21 cellular contexts compared by ENCODE assay signal in the genomic region with DNA sequence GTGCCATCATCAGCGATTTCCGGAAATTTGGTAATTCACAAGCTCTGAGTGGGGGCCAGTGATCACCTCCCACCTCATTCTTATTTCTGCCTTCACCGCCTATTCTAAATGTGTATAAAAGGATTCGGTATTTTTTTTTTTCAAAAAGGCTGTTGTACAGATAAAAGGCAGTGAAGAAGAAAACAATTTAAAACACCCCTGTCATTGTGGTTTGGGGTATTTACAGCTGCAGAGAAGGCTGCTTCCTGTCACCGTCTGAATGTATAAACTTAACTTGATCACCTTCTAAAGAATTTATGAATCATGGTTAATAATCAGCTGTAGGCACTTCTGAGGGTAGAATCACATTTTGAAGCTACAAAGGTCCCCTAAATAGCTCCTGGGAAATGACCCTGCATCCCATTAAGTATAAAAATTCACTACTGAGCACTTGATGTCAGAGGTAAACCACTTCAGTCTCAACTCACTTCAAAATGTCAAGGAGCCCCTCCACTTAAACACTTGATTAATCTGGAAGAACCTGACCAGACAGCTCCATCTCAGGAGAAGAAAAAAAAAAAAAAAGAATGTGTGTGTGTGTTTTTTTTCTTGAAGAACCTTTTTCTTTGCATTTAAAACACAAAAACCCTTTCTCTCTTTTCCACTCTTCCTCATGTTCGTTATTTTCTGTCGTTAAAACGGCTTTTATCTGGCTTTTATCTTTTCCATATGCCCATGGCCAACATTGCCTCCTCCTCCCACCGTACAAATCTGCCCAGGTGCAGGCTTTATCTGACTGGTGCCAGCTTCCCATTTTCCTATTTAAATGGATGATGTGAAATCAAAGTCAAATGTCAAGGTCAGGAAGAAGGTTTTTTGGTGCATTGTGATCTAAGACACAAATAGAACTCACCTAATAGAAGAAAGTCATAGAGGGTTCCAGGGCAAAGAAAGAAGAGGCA.
DNase-seq lines count a peak whose midpoint lies in the region; ATAC-seq and TF ChIP-seq lines count a peak whose summit lies in the region.
"Had no signal": no experiment of that assay in that cellular context is flagged by ENCODE, and none has a peak within 500 bp of the region (broad histone marks: within the 10 kb centered on the region; RNA-seq: fewer than 3 reads in every experiment).

No MANE protein-coding gene starts in this region.

- no peak overlapping the region for H3K27ac ChIP-seq in CD4-positive, alpha-beta T cell (ENCODE audit: low read depth, low read length)
- no peak overlapping the region for H3K27ac ChIP-seq in prostate gland
- H3K27ac ChIP-seq: hepatocyte, right atrium auricular region, RWPE1 had no signal

- peaks cover under 1% of the 10 kb centered on the region for H3K9me3 Mint-ChIP-seq in CD4-positive, alpha-beta T cell
- H3K9me3 Mint-ChIP-seq in natural killer cell = no peaks in the 10 kb centered on the region

- peak overlapping the region; percentile 53 for H3K9ac ChIP-seq in Loucy (ENCODE audit: low read depth, low read length, poor library complexity, severe bottlenecking)

- no peaks in the 10 kb centered on the region for H3K36me3 Mint-ChIP-seq in CD4-positive, alpha-beta T cell (ENCODE audit: low read depth)
- H3K36me3 Mint-ChIP-seq in natural killer cell = no peaks in the 10 kb centered on the region
- H3K36me3 Mint-ChIP-seq: CD4-positive, CD25-positive, alpha-beta regulatory T cell had no signal

- H3K4me1 ChIP-seq in Loucy (ENCODE audit: insufficient read depth, low read length, poor library complexity, severe bottlenecking) (peaks cover 80% of the 10 kb centered on the region), prostate gland (replicated peaks) (no peaks in the 10 kb centered on the region)
- H3K4me1 ChIP-seq: right atrium auricular region had no signal

- H3K27me3 ChIP-seq in CD4-positive, alpha-beta T cell (ENCODE audit: control insufficient read depth, insufficient read depth, low read length) = no peaks in the 10 kb centered on the region
- H3K27me3 ChIP-seq in Loucy (ENCODE audit: insufficient read depth, low read length, poor library complexity, severe bottlenecking) (no peaks in the 10 kb centered on the region), prostate gland (replicated peaks; ENCODE audit: insufficient read depth) (no peaks in the 10 kb centered on the region), H7 (ENCODE audit: control insufficient read depth, insufficient read depth, low read length) (no peaks in the 10 kb centered on the region)
- H3K27me3 ChIP-seq: hepatocyte, right atrium auricular region had no signal

- H3F3A ChIP-seq in Loucy (ENCODE audit: low read depth) = peaks cover 7% of the 10 kb centered on the region; the same call in 1 of the 2 replicates

- H4K20me1 ChIP-seq in Loucy (ENCODE audit: insufficient read depth, low read length, poor library complexity, severe bottlenecking) = no peaks in the 10 kb centered on the region

- H3K27me3 Mint-ChIP-seq in CD4-positive, alpha-beta T cell = no peaks in the 10 kb centered on the region
- peaks cover 3% of the 10 kb centered on the region in 2 donors for H3K27me3 Mint-ChIP-seq in natural killer cell (ENCODE audit: low read depth in 2 of 2)
- H3K27me3 Mint-ChIP-seq: activated CD4-positive, alpha-beta memory T cell treated with anti-CD3 and anti-CD28 coated beads, Interleukin-2, amount 10 ng/mL, durations not matched to agents 7 days and 5 days; CD4-positive, CD25-positive, alpha-beta regulatory T cell had no signal

- CTCF ChIA-PET in CD4-positive, alpha-beta T cell (lab: Charles Lee) = no interaction called here

- H3K4me3 Mint-ChIP-seq in CD4-positive, alpha-beta T cell = no peak overlapping the region
- H3K4me3 Mint-ChIP-seq in natural killer cell = peak overlapping the region; percentile 79
- H3K4me3 Mint-ChIP-seq: activated CD4-positive, alpha-beta memory T cell treated with anti-CD3 and anti-CD28 coated beads, Interleukin-2, amount 10 ng/mL, durations not matched to agents 7 days and 5 days; CD4-positive, CD25-positive, alpha-beta regulatory T cell had no signal

- 39% methylated on average over 9 of the region's 9 CpGs for WGBS in prostate gland

- intact Hi-C loops in CD4-positive, alpha-beta T cell (cut with DNase I, micrococcal nuclease) = no loop called here
- intact Hi-C loops in natural killer cell (cut with micrococcal nuclease) (no loop called here), prostate gland (cut with DNase I) (no loop called here)

- TF ChIP-seq CTCF in CD4-positive, alpha-beta T cell (IDR thresholded peaks at IDR 0.05) = no peak
- TF ChIP-seq CTCF in Loucy (conservative IDR thresholded peaks at IDR 0.05; ENCODE audit: low read length) (no peak), natural killer cell (IDR thresholded peaks at IDR 0.05) (no peak), prostate gland (IDR thresholded peaks at IDR 0.05) (no peak)

- no peaks in the 10 kb centered on the region for H3K79me2 ChIP-seq in Loucy (ENCODE audit: insufficient read depth, low read length)
- H3K79me2 ChIP-seq: hepatocyte had no signal

- no peaks in the 10 kb centered on the region for H3K9me2 ChIP-seq in Loucy (replicated peaks; ENCODE audit: low read depth, low read length)

- H2AFZ ChIP-seq in Loucy (ENCODE audit: low read length) = no peak overlapping the region
- H2AFZ ChIP-seq: hepatocyte had no signal

- peak overlapping the region; percentile 72 for H3K4me2 ChIP-seq in Loucy (ENCODE audit: low read depth, low read length, poor library complexity, severe bottlenecking)
- H3K4me2 ChIP-seq: hepatocyte had no signal

- no peaks in the 10 kb centered on the region for H3K9me3 ChIP-seq in CD4-positive, alpha-beta T cell (ENCODE audit: control insufficient read depth, low read length)
- H3K9me3 ChIP-seq in Loucy (ENCODE audit: insufficient read depth, low read depth, low read length) (no peaks in the 10 kb centered on the region), prostate gland (no peaks in the 10 kb centered on the region)
- H3K9me3 ChIP-seq: right atrium auricular region had no signal

- peak; percentile 26 for ATAC-seq in CD4-positive, alpha-beta T cell (ENCODE audit: poor library complexity)
- ATAC-seq in natural killer cell = peak; percentile 68 to 87 (median 84)
- ATAC-seq in GM21515 (IDR thresholded peaks at IDR 0.05; ENCODE audit: unreplicated experiment) = no peak
- ATAC-seq: SK-N-SH treated with all-trans-retinoic acid at 6 μM for 48 hours had no signal

- H3K4me3 ChIP-seq in Loucy (ENCODE audit: low read length, poor library complexity, severe bottlenecking) (peak overlapping the region; percentile 65), prostate gland (no peak overlapping the region), H7 (ENCODE audit: insufficient read depth, low read depth, low read length) (no peak overlapping the region)
- H3K4me3 ChIP-seq: hepatocyte, lung, right atrium auricular region had no signal

- peaks cover 12% of the 10 kb centered on the region for H3K4me1 Mint-ChIP-seq in CD4-positive, alpha-beta T cell (ENCODE audit: low read depth)
- H3K4me1 Mint-ChIP-seq in natural killer cell = peaks cover 82 to 84% of the 10 kb centered on the region in 2 donors
- H3K4me1 Mint-ChIP-seq: activated CD4-positive, alpha-beta memory T cell treated with anti-CD3 and anti-CD28 coated beads, Interleukin-2, amount 10 ng/mL, durations not matched to agents 7 days and 5 days had no signal

- TF ChIP-seq POLR2A in prostate gland (IDR thresholded peaks at IDR 0.05) = no peak

- H3K27ac Mint-ChIP-seq in CD4-positive, alpha-beta T cell = no peak overlapping the region
- peak overlapping the region; percentile 87 to 89 for H3K27ac Mint-ChIP-seq in natural killer cell
- H3K27ac Mint-ChIP-seq: activated CD4-positive, alpha-beta memory T cell treated with anti-CD3 and anti-CD28 coated beads, Interleukin-2, amount 10 ng/mL, durations not matched to agents 7 days and 5 days; CD4-positive, CD25-positive, alpha-beta regulatory T cell had no signal

- POLR2A ChIA-PET in CD4-positive, alpha-beta T cell (lab: Charles Lee) = interaction anchor here (1.2 kb wide), 1 partner anchor 10 kb away, joined by 3 read pairs; no protein-coding TSS in a partner anchor

- no peak for DNase-seq in CD4-positive, alpha-beta T cell
- peak; percentile 49 for DNase-seq in SW480 (ENCODE audit: low spot score)
- no peak for DNase-seq in natural killer cell
- no peak for DNase-seq in prostate gland (ENCODE audit: low spot score)
- no peak for DNase-seq in H7
- DNase-seq in stimulated activated CD8-positive, alpha-beta memory T cell treated with anti-CD3 and anti-CD28 coated beads, Interleukin-4, amount 100 ng/mL, for 48 hours = no peak
- DNase-seq: activated CD4-positive, alpha-beta memory T cell treated with anti-CD3 and anti-CD28 coated beads, Interleukin-2, amount 10 ng/mL, durations not matched to agents 7 days and 5 days; amniotic stem cell; DMS53; foreskin fibroblast; IMR-90; NCI-H2081 treated with DMSO at 0.1 percent for 48 hours; NCI-H510A had no signal

- H3K36me3 ChIP-seq in Loucy (ENCODE audit: insufficient read depth, low read length) (no peaks in the 10 kb centered on the region), prostate gland (no peaks in the 10 kb centered on the region), H7 (replicated peaks; ENCODE audit: control insufficient read depth, insufficient read depth, low read length) (no peaks in the 10 kb centered on the region)
- H3K36me3 ChIP-seq: right atrium auricular region had no signal
